8 cellular contexts compared by ENCODE assay signal in genomic region chr6:167350731-167351655, GRCh38.
DNase-seq lines count a peak whose midpoint lies in the region; ATAC-seq and TF ChIP-seq lines count a peak whose summit lies in the region.

No MANE protein-coding gene starts in this region.

- DNase-seq in NCI-H1436 (lab: John Stamatoyannopoulos, UW) = peak; percentile 58
- DNase-seq in NCI-H1436 treated with DMSO at 0.1 percent for 48 hours (lab: John Stamatoyannopoulos, UW) = no peak
- DNase-seq in NCI-H226 = peak; percentile 39
- DNase-seq in activated CD8-positive, alpha-beta memory T cell treated with anti-CD3 and anti-CD28 coated beads, Interleukin-2, amount 50 U/mL, for 1 hour (ENCODE audit: extremely low read depth) = peak; percentile 21
- DNase-seq in epithelial cell of esophagus (ENCODE audit: low read depth) = peak; percentile 23
- peak; percentile 39 to 60 for DNase-seq in stimulated activated CD8-positive, alpha-beta memory T cell treated with anti-CD3 and anti-CD28 coated beads, Interleukin-7, amount 100 ng/mL, for 1 hour (ENCODE audit: low read depth in 2 of 2)

- peaks cover 0 to 9% of the 10 kb centered on the region in 2 donors for H3K9me3 ChIP-seq in muscle layer of duodenum (ENCODE audit: control insufficient read depth in 1 of 2, low read length in 2 of 2)

- H3K27ac ChIP-seq in muscle layer of duodenum (ENCODE audit: low read length) = no peak overlapping the region

- ATAC-seq in HG02973 (IDR thresholded peaks at IDR 0.05; ENCODE audit: unreplicated experiment) = peak; percentile 71

- TF ChIP-seq CTCF in epithelial cell of esophagus (IDR thresholded peaks at IDR 0.05; ENCODE audit: insufficient read depth, low read depth, low read length, missing control alignments) = peak; percentile 55

- no peaks in the 10 kb centered on the region for H3K36me3 ChIP-seq in muscle layer of duodenum (ENCODE audit: control insufficient read depth in 1 of 2, insufficient read depth in 2 of 2, low read length in 2 of 2)

- H3K4me1 ChIP-seq in muscle layer of duodenum (ENCODE audit: control insufficient read depth in 1 of 2, insufficient read depth in 2 of 2, low read length in 2 of 2) = peaks cover 0 to 13% of the 10 kb centered on the region in 2 donors

- H3K4me3 ChIP-seq in epithelial cell of esophagus (ENCODE audit: low read length) (peak overlapping the region; percentile 24), muscle layer of duodenum (ENCODE audit: low read depth in 1 of 2, low read length in 2 of 2) (peak overlapping the region; percentile 40 to 64)

- peaks cover 3% of the 10 kb centered on the region for H3K27me3 ChIP-seq in muscle layer of duodenum (ENCODE audit: low read depth, low read length)
